ENCODE assay signal across 14 cellular contexts in the genomic region with DNA sequence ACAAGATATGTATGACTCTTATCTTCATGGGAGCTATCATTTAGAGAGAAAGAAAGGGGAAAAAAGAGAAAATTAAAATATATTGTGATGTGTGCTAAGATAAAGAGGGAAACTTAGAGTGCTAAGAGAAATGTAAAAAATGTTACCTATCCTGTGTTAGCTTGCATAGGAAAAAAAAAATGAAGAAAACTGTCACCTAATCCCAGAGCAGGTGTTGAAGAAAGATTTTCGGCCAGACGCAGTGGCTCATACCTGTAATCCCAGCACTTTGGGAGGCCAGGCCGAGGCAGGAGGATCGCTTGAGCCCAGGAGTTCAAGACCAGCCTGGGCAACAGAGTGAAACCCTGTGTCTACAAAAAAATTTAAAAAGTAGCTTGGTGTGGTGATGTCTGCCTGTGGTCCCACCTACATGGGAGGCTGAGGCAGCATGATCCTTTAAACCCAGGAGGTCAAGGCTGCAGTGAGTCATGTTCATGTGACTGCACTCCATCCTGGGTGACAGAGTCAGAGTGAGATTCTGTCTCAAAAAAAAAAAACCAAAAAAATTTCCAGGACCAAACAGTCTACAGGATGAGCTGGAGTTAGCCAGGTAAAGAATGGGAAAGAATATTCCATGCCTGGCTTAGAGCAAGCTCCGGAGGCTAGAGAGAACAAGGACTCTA. TPM values are rescaled to one million over a fixed set of nuclear protein-coding genes. Genes with fewer than 3 reads are reported as not detected.
A peak's percentile ranks its signal among the peaks of the same experiment; 100 is the strongest.
DNase-seq lines count a peak whose midpoint lies in the region; ATAC-seq and TF ChIP-seq lines count a peak whose summit lies in the region.
"Had no signal": no experiment of that assay in that cellular context is flagged by ENCODE, and none has a peak within 500 bp of the region (broad histone marks: within the 10 kb centered on the region; RNA-seq: fewer than 3 reads in every experiment).

No MANE protein-coding gene starts in this region.

- peaks cover 0 to 4% (median 4%) of the 10 kb centered on the region in 5 experiments for H3K9me3 Mint-ChIP-seq in brain

- H3K27ac Mint-ChIP-seq in brain: peak overlapping the region in 3 of 5 experiments; percentile 2 to 78 (median 71)
- H3K27ac Mint-ChIP-seq: activated CD8-positive, alpha-beta memory T cell treated with anti-CD3 and anti-CD28 coated beads, Interleukin-2, amount 10 ng/mL, durations not matched to agents 7 days and 5 days had no signal

- H3K4me2 ChIP-seq in hepatocyte: no peak overlapping the region

- H3K4me1 Mint-ChIP-seq in brain: peaks cover 35% of the 10 kb centered on the region

- H3K4me3 ChIP-seq in hepatocyte: no peak overlapping the region
- H3K4me3 ChIP-seq: cardiac muscle cell, upper lobe of left lung had no signal

- no peak for ATAC-seq in GM18858 (IDR thresholded peaks at IDR 0.05; ENCODE audit: unreplicated experiment)
- ATAC-seq: activated CD8-positive, alpha-beta memory T cell treated with anti-CD3 and anti-CD28 coated beads, Interleukin-2, amount 10 ng/mL, durations not matched to agents 7 days and 5 days had no signal

- H3K27me3 ChIP-seq in hepatocyte: no peaks in the 10 kb centered on the region
- H3K27me3 ChIP-seq: cardiac muscle cell, upper lobe of left lung had no signal

- peaks cover 31% of the 10 kb centered on the region for H3K79me2 ChIP-seq in hepatocyte

- H3K36me3 ChIP-seq in hepatocyte (replicated peaks; ENCODE audit: insufficient read depth, low read depth): no peaks in the 10 kb centered on the region
- H3K36me3 ChIP-seq: cardiac muscle cell, upper lobe of left lung had no signal

- H3K36me3 Mint-ChIP-seq in brain: peaks cover 12% of the 10 kb centered on the region

- peaks cover 15% of the 10 kb centered on the region for H4K20me1 ChIP-seq in hepatocyte (ENCODE audit: insufficient read depth, poor library complexity, severe bottlenecking)

- TF ChIP-seq CTCF in brain (conservative IDR thresholded peaks at IDR 0.05) (no peak), hepatocyte (IDR thresholded peaks at IDR 0.05; ENCODE audit: poor library complexity) (no peak)

- no peaks in the 10 kb centered on the region for H3K9me3 ChIP-seq in hepatocyte (ENCODE audit: low read depth)
- H3K9me3 ChIP-seq: upper lobe of left lung had no signal

- H3K27me3 Mint-ChIP-seq in brain: peaks cover 23% of the 10 kb centered on the region
- H3K27me3 Mint-ChIP-seq: activated CD8-positive, alpha-beta memory T cell treated with anti-CD3 and anti-CD28 coated beads, Interleukin-2, amount 10 ng/mL, durations not matched to agents 7 days and 5 days had no signal

- WGBS in hepatocyte (ENCODE audit: low lambda C conversion rate, missing lambda C conversion rate): 93% methylated on average over 5 of the region's 5 CpGs

- H3K4me3 Mint-ChIP-seq in brain: peak overlapping the region in 4 of 5 experiments; percentile 21 to 97 (median 48)
- H3K4me3 Mint-ChIP-seq: activated CD8-positive, alpha-beta memory T cell treated with anti-CD3 and anti-CD28 coated beads, Interleukin-2, amount 10 ng/mL, durations not matched to agents 7 days and 5 days had no signal

- H3K9me2 ChIP-seq in hepatocyte (replicated peaks; ENCODE audit: insufficient read depth): no peaks in the 10 kb centered on the region

- DNase-seq in activated CD8-positive, alpha-beta memory T cell treated with anti-CD3 and anti-CD28 coated beads, Interleukin-2, amount 50 U/mL, for 4 hours: peak; percentile 18
- no peak for DNase-seq in activated CD8-positive, alpha-beta memory T cell treated with anti-CD3 and anti-CD28 coated beads for 24 hours
- DNase-seq in M059J (ENCODE audit: low read depth): peak; percentile 56
- peak; percentile 36 for DNase-seq in stimulated activated CD8-positive, alpha-beta memory T cell treated with anti-CD3 and anti-CD28 coated beads, Interleukin-4, amount 100 ng/mL, for 48 hours
- no peak for DNase-seq in T-helper 9 cell
- DNase-seq in hepatocyte (ENCODE audit: low spot score): no peak
- DNase-seq: activated CD8-positive, alpha-beta memory T cell treated with anti-CD3 and anti-CD28 coated beads, Interleukin-2, amount 10 ng/mL, durations not matched to agents 7 days and 5 days; midbrain; NCI-H1417 treated with DMSO at 0.1 percent for 48 hours; retina; upper lobe of left lung had no signal

- H2AFZ ChIP-seq in hepatocyte: no peak overlapping the region

- no peak overlapping the region for H3K27ac ChIP-seq in hepatocyte
- H3K27ac ChIP-seq: cardiac muscle cell, upper lobe of left lung had no signal

- peaks cover 16% of the 10 kb centered on the region for H3K4me1 ChIP-seq in hepatocyte (ENCODE audit: insufficient read depth)

RNA-seq across cellular contexts. Expression of gene MKLN1, which starts 2.4 kb away (rescaled TPM):
- total RNA-seq in M059J (2014; rRNA removed; shearing (Covaris generic)): 26.5 and 32.0 TPM in 2 replicates
- 8.6 TPM for polyA plus RNA-seq in brain (ENCODE audit: insufficient read depth, low read depth, low replicate concordance)
- 59.3 and 70.5 TPM in 2 replicates for total RNA-seq in hepatocyte
- 33.8 and 39.8 TPM in 2 replicates for polyA plus RNA-seq in hepatocyte

Comparison
In these comparisons a context has a peak if more than half of its experiments do, and no peak if none do; other contexts are left out.
1. DNase-seq: peak in activated CD8-positive, alpha-beta memory T cell treated with anti-CD3 and anti-CD28 coated beads, Interleukin-2, amount 50 U/mL, for 4 hours (single experiment), M059J (single experiment) and stimulated activated CD8-positive, alpha-beta memory T cell treated with anti-CD3 and anti-CD28 coated beads, Interleukin-4, amount 100 ng/mL, for 48 hours (single experiment); none in activated CD8-positive, alpha-beta memory T cell treated with anti-CD3 and anti-CD28 coated beads for 24 hours (single experiment), T-helper 9 cell (single experiment) and hepatocyte (single experiment).